12 cellular contexts compared by ENCODE assay signal in genomic region chr16:30186444-30186781, GRCh38. TPM values are rescaled to one million over a fixed set of nuclear protein-coding genes. Genes with fewer than 3 reads are reported as not detected.
DNase-seq lines count a peak whose midpoint lies in the region; ATAC-seq, FAIRE-seq and TF ChIP-seq lines count a peak whose summit lies in the region.
"Had no signal": no experiment of that assay in that cellular context is flagged by ENCODE, and none has a peak within 500 bp of the region (broad histone marks: within the 10 kb centered on the region; RNA-seq: fewer than 3 reads in every experiment).

No MANE protein-coding gene starts in this region.

- no peaks in the 10 kb centered on the region for H3K9me2 ChIP-seq in Loucy (replicated peaks; ENCODE audit: low read depth, low read length)

- 87% methylated on average over 9 of the region's 9 CpGs for WGBS in aorta, 2 donors

- H3F3A ChIP-seq in Loucy (ENCODE audit: low read depth): peaks cover 7% of the 10 kb centered on the region; the same call in 1 of the 2 replicates

- H3K4me3 Mint-ChIP-seq in activated naive CD8-positive, alpha-beta T cell treated with anti-CD3 and anti-CD28 coated beads for 36 hours: peak overlapping the region; percentile 100
- peak overlapping the region; percentile 94 for H3K4me3 Mint-ChIP-seq in natural killer cell

- TF ChIP-seq CTCF in Loucy (conservative IDR thresholded peaks at IDR 0.05; ENCODE audit: low read length) (no peak), natural killer cell (IDR thresholded peaks at IDR 0.05) (no peak), osteoblast (IDR thresholded peaks at IDR 0.05; ENCODE audit: extremely low read depth, low read depth, low read length) (no peak)

- H3K27me3 Mint-ChIP-seq in activated naive CD8-positive, alpha-beta T cell treated with anti-CD3 and anti-CD28 coated beads for 36 hours: no peaks in the 10 kb centered on the region
- no peaks in the 10 kb centered on the region for H3K27me3 Mint-ChIP-seq in natural killer cell (ENCODE audit: low read depth in 2 of 2)

- H3K36me3 ChIP-seq in Loucy (ENCODE audit: insufficient read depth, low read length): peaks cover 14% of the 10 kb centered on the region; the same call in 1 of the 2 replicates
- H3K36me3 ChIP-seq in aorta (ENCODE audit: control insufficient read depth in 1 of 2, insufficient read depth in 2 of 2, low read length in 1 of 2): no peaks in the 10 kb centered on the region
- no peaks in the 10 kb centered on the region for H3K36me3 ChIP-seq in osteoblast (ENCODE audit: insufficient read depth, low read length)

- H3K36me3 Mint-ChIP-seq in activated naive CD8-positive, alpha-beta T cell treated with anti-CD3 and anti-CD28 coated beads for 36 hours: peaks cover 43% of the 10 kb centered on the region
- no peaks in the 10 kb centered on the region for H3K36me3 Mint-ChIP-seq in natural killer cell

- H3K4me1 ChIP-seq in Loucy (ENCODE audit: insufficient read depth, low read length, poor library complexity, severe bottlenecking) (peaks cover 33% of the 10 kb centered on the region), aorta (ENCODE audit: control insufficient read depth in 1 of 2, insufficient read depth in 2 of 2, low read length in 2 of 2) (no peaks in the 10 kb centered on the region), osteoblast (ENCODE audit: insufficient read depth, low read length) (no peaks in the 10 kb centered on the region)

- DNase-seq in CMK (ENCODE audit: low read depth) (peak; percentile 5), natural killer cell (no peak), aorta (no peak), superior temporal gyrus (ENCODE audit: extremely low spot score) (no peak), RCC 7860 (ENCODE audit: low spot score) (no peak), osteoblast (ENCODE audit: insufficient read length, low spot score, missing footprints) (no peak)
- no peak for DNase-seq in activated naive CD8-positive, alpha-beta T cell treated with anti-CD3 and anti-CD28 coated beads for 36 hours
- DNase-seq: DMS79 treated with DMSO at 0.1 percent for 48 hours, foreskin fibroblast, HCEC 1CT, PC-9 had no signal

- H3K79me2 ChIP-seq in Loucy (ENCODE audit: insufficient read depth, low read length) (peaks cover 53% of the 10 kb centered on the region), osteoblast (ENCODE audit: insufficient read depth, low read length) (no peaks in the 10 kb centered on the region)

- peaks cover 22% of the 10 kb centered on the region for H3K4me1 Mint-ChIP-seq in activated naive CD8-positive, alpha-beta T cell treated with anti-CD3 and anti-CD28 coated beads for 36 hours
- H3K4me1 Mint-ChIP-seq in natural killer cell: peaks cover 29 to 44% of the 10 kb centered on the region in 2 donors

- intact Hi-C loops in natural killer cell (cut with micrococcal nuclease): no loop called here
- intact Hi-C loops in aorta (cut with DNase I): no loop called here

- H3K4me3 ChIP-seq in Loucy (ENCODE audit: low read length, poor library complexity, severe bottlenecking) (peak overlapping the region; percentile 96), aorta (ENCODE audit: low read length in 2 of 2) (no peak overlapping the region), osteoblast (ENCODE audit: insufficient read depth, low read length) (no peak overlapping the region)
- H3K4me3 ChIP-seq: PC-9 had no signal

- H2AFZ ChIP-seq in Loucy (ENCODE audit: low read length): no peak overlapping the region
- H2AFZ ChIP-seq in osteoblast (ENCODE audit: low read length): no peak overlapping the region
- H2AFZ ChIP-seq: PC-9 had no signal

- peak overlapping the region; percentile 100 for H3K4me2 ChIP-seq in Loucy (ENCODE audit: low read depth, low read length, poor library complexity, severe bottlenecking)
- no peak overlapping the region for H3K4me2 ChIP-seq in osteoblast (ENCODE audit: insufficient read depth, low read length)
- H3K4me2 ChIP-seq: PC-9 had no signal

- peak overlapping the region; percentile 100 for H3K9ac ChIP-seq in Loucy (ENCODE audit: low read depth, low read length, poor library complexity, severe bottlenecking)

- H3K27ac ChIP-seq in aorta (ENCODE audit: low read depth in 1 of 2, low read length in 2 of 2) (no peak overlapping the region), osteoblast (ENCODE audit: low read depth, low read length) (no peak overlapping the region)
- H3K27ac ChIP-seq: PC-9 had no signal

- no peaks in the 10 kb centered on the region for H3K9me3 Mint-ChIP-seq in activated naive CD8-positive, alpha-beta T cell treated with anti-CD3 and anti-CD28 coated beads for 36 hours
- no peaks in the 10 kb centered on the region for H3K9me3 Mint-ChIP-seq in natural killer cell

- H4K20me1 ChIP-seq in Loucy (ENCODE audit: insufficient read depth, low read length, poor library complexity, severe bottlenecking): peaks cover 22% of the 10 kb centered on the region
- H4K20me1 ChIP-seq in osteoblast (ENCODE audit: insufficient read depth, low read length): peaks cover 3% of the 10 kb centered on the region

- peak; percentile 3 to 7 (median 5) for ATAC-seq in natural killer cell
- no peak for ATAC-seq in aorta (ENCODE audit: low FRiP score)

- peak overlapping the region; percentile 100 for H3K27ac Mint-ChIP-seq in activated naive CD8-positive, alpha-beta T cell treated with anti-CD3 and anti-CD28 coated beads for 36 hours
- H3K27ac Mint-ChIP-seq in natural killer cell: peak overlapping the region; percentile 89 to 97

- H3K27me3 ChIP-seq in Loucy (ENCODE audit: insufficient read depth, low read length, poor library complexity, severe bottlenecking): no peaks in the 10 kb centered on the region
- H3K27me3 ChIP-seq in aorta (ENCODE audit: control insufficient read depth in 1 of 2, insufficient read depth in 2 of 2, low read length in 1 of 2): no peaks in the 10 kb centered on the region
- H3K27me3 ChIP-seq in osteoblast (ENCODE audit: insufficient read depth, low read length): no peaks in the 10 kb centered on the region

- H3K9me3 ChIP-seq in Loucy (ENCODE audit: insufficient read depth, low read depth, low read length): no peaks in the 10 kb centered on the region
- H3K9me3 ChIP-seq in aorta (ENCODE audit: control insufficient read depth, low read length): no peaks in the 10 kb centered on the region
- no peaks in the 10 kb centered on the region for H3K9me3 ChIP-seq in osteoblast (ENCODE audit: low read depth, low read length)

- no peak for FAIRE-seq in RCC 7860 (lab: Jason Lieb, UNC)

RNA-seq across cellular contexts. Expression of gene CORO1A, which starts 3.0 kb away (rescaled TPM):
- total RNA-seq in activated naive CD8-positive, alpha-beta T cell treated with anti-CD3 and anti-CD28 coated beads for 36 hours: 100 to 1,000 TPM; 972 to 977 TPM
- total RNA-seq in natural killer cell: 100 to 1,000 TPM; 699 to 926 (median 829) TPM
- 10 to 100 TPM; 38.4 to 42.8 TPM for total RNA-seq in aorta
- 10 to 100 TPM; 12.8 to 48.2 TPM for polyA plus RNA-seq in aorta
- 0.36 and 0.59 TPM in 2 replicates for total RNA-seq in osteoblast

RNA-seq across cellular contexts. Expression of gene BOLA2B, which starts 7.1 kb away (rescaled TPM):
- 100 to 1,000 TPM; 252 to 257 TPM for total RNA-seq in activated naive CD8-positive, alpha-beta T cell treated with anti-CD3 and anti-CD28 coated beads for 36 hours
- total RNA-seq in natural killer cell (10 to 100 TPM; 63.0 to 94.3 (median 70.6) TPM), aorta (10 to 100 TPM; 31.3 to 52.1 TPM), osteoblast (26.8 and 64.8 TPM in 2 replicates)
- 100 to 1,000 TPM in 1 of 2 donors, 10 to 100 TPM in 1; 81.6 to 145 TPM for polyA plus RNA-seq in aorta

RNA-seq across cellular contexts. Expression of gene SLX1A, which starts 7.3 kb away (rescaled TPM):
- 10 to 100 TPM; 64.2 to 65.7 TPM for total RNA-seq in activated naive CD8-positive, alpha-beta T cell treated with anti-CD3 and anti-CD28 coated beads for 36 hours
- total RNA-seq in natural killer cell: 100 to 1,000 TPM in 2 of 3 donors, 10 to 100 TPM in 1; 78.1 to 132 (median 109) TPM
- 10 to 100 TPM; 19.8 to 38.9 TPM for total RNA-seq in aorta
- polyA plus RNA-seq in aorta: 10 to 100 TPM; 23.4 to 66.6 TPM
- total RNA-seq in osteoblast: 19.9 and 23.3 TPM in 2 replicates

RNA-seq across cellular contexts. Expression of gene SULT1A3, which starts 12.6 kb away (rescaled TPM):
- total RNA-seq in activated naive CD8-positive, alpha-beta T cell treated with anti-CD3 and anti-CD28 coated beads for 36 hours: 10 to 100 TPM in 1 of 2 experiments, 1 to 10 TPM in 1; 9.6 to 12.3 TPM
- total RNA-seq in natural killer cell: 10 to 100 TPM; 15.9 to 27.1 (median 19.4) TPM
- 10 to 100 TPM in 1 of 2 donors, 1 to 10 TPM in 1; 6.6 to 29.7 TPM for total RNA-seq in aorta
- polyA plus RNA-seq in aorta: 10 to 100 TPM; 19.7 to 91.1 TPM
- total RNA-seq in osteoblast: 4.1 and 6.2 TPM in 2 replicates

Comparison
In these comparisons a context has a peak if more than half of its experiments do, and no peak if none do; other contexts are left out.
1. RNA of gene CORO1A, which starts 3.0 kb away (total RNA-seq): 972 to 977 TPM in activated naive CD8-positive, alpha-beta T cell treated with anti-CD3 and anti-CD28 coated beads for 36 hours, 699 to 926 TPM in natural killer cell and 38.4 to 42.8 TPM in aorta; 0.36 to 0.59 TPM in osteoblast; every median in the first group is over 10 times any median in the second.